ENCODE assay signal across 8 cellular contexts in genomic region chr17:996554-997344, GRCh38. TPM values are rescaled to one million over a fixed set of nuclear protein-coding genes. Genes with fewer than 3 reads are reported as not detected.
A peak's percentile ranks its signal among the peaks of the same experiment; 100 is the strongest.
DNase-seq lines count a peak whose midpoint lies in the region; ATAC-seq, FAIRE-seq and TF ChIP-seq lines count a peak whose summit lies in the region.

TSS of gene TIMM22 (plus strand) at chr17:997129. CDS start at chr17:997143, 14 bp downstream.

- H3K4me3 ChIP-seq in adrenal gland (peak within 1 kb of the TSS; percentile 48 to 97 (median 72)), heart left ventricle (peak within 1 kb of the TSS; percentile 75 to 100 (median 86)), upper lobe of right lung (peak within 1 kb of the TSS; percentile 99)

- H3K4me1 ChIP-seq in adrenal gland (replicated peaks in 1 of 2): peaks cover 10 to 34% of the 10 kb centered on the region in 2 donors
- peaks cover 6 to 48% (median 38%) of the 10 kb centered on the region in 12 donors for H3K4me1 ChIP-seq in heart left ventricle
- peaks cover 31% of the 10 kb centered on the region for H3K4me1 ChIP-seq in upper lobe of right lung

- POLR2A ChIA-PET in T-cell (lab: Charles Lee): interaction anchor here (0.6 to 0.7 kb wide), 4 partner anchors 16 to 582 kb away, joined by 3 to 4 read pairs (median 3); no protein-coding TSS in a partner anchor

- H3K36me3 ChIP-seq in adrenal gland (replicated peaks in 1 of 2): peaks cover 0 to 24% of the 10 kb centered on the region in 2 donors
- peaks cover 0 to 34% (median 25%) of the 10 kb centered on the region in 9 donors for H3K36me3 ChIP-seq in heart left ventricle
- H3K36me3 ChIP-seq in upper lobe of right lung: peaks cover 25% of the 10 kb centered on the region

- intact Hi-C loops in adrenal gland (cut with DNase I) (no loop called here), heart left ventricle (cut with DNase I) (loop anchor here in 5 of 10 donors (2.0 to 5.0 kb wide), 6 partner anchors 18 to 854 kb away; partner anchors contain the start of gene NXN (in 1 of the 5)), posterior cingulate gyrus (cut with DNase I) (loop anchor here (5.0 kb wide), 1 partner anchor 204 kb away; no protein-coding TSS in a partner anchor), upper lobe of right lung (cut with DNase I) (no loop called here)

- H3K27ac ChIP-seq in adrenal gland (peak within 1 kb of the TSS; percentile 22 to 93 (median 85)), heart left ventricle (peak within 1 kb of the TSS; percentile 78 to 99 (median 92)), upper lobe of right lung (peak within 1 kb of the TSS; percentile 92)

- peaks cover 21 to 26% (median 25%) of the 10 kb centered on the region in 3 donors for H3K4me1 Mint-ChIP-seq in T-cell

- TF ChIP-seq CTCF in adrenal gland (IDR thresholded peaks at IDR 0.05): peak; percentile 88 to 97 (median 90)
- peak; percentile 84 to 98 (median 93) for TF ChIP-seq CTCF in heart left ventricle (IDR thresholded peaks at IDR 0.05)
- TF ChIP-seq CTCF in upper lobe of right lung (IDR thresholded peaks at IDR 0.05): peak; percentile 97

- peak; percentile 87 for ATAC-seq in HG02852 (IDR thresholded peaks at IDR 0.05; ENCODE audit: unreplicated experiment)
- ATAC-seq in T-cell (replicated peaks in 1 of 4): peak; percentile 94 to 97 (median 96)
- ATAC-seq in heart left ventricle: peak; percentile 93 to 96 (median 95)
- peak; percentile 97 for ATAC-seq in upper lobe of right lung

- H3K27ac Mint-ChIP-seq in T-cell: peak within 1 kb of the TSS; percentile 97 to 99

- H3K27me3 ChIP-seq in adrenal gland: no peaks in the 10 kb centered on the region
- no peaks in the 10 kb centered on the region for H3K27me3 ChIP-seq in heart left ventricle
- H3K27me3 ChIP-seq in upper lobe of right lung: no peaks in the 10 kb centered on the region

- peak within 1 kb of the TSS; percentile 96 to 98 (median 98) for H3K4me3 Mint-ChIP-seq in T-cell

- peaks cover 22% of the 10 kb centered on the region for H3K36me3 Mint-ChIP-seq in T-cell

- no peaks in the 10 kb centered on the region for H3K27me3 Mint-ChIP-seq in T-cell

- H3K9me3 ChIP-seq in adrenal gland (replicated peaks in 1 of 3): no peaks in the 10 kb centered on the region
- peaks cover 0 to 13% (median 0%) of the 10 kb centered on the region in 12 donors for H3K9me3 ChIP-seq in heart left ventricle
- no peaks in the 10 kb centered on the region for H3K9me3 ChIP-seq in upper lobe of right lung

- peak; percentile 98 for FAIRE-seq in GM12892 (lab: Jason Lieb, UNC)

- peak; percentile 91 for TF ChIP-seq POLR2A in GM12892 (IDR thresholded peaks at IDR 0.05; ENCODE audit: low read depth, low read length)
- peak; percentile 78 to 81 for TF ChIP-seq POLR2A in adrenal gland (IDR thresholded peaks at IDR 0.05)
- TF ChIP-seq POLR2A in heart left ventricle (IDR thresholded peaks at IDR 0.05): peak; percentile 2 to 59

- CTCF ChIA-PET in T-cell (lab: Charles Lee): interaction anchor here (0.6 to 1.9 kb wide), 13 partner anchors 16 to 585 kb away, joined by 3 to 26 read pairs (median 4); partner anchors contain the start of genes GLOD4 (in 1 of the 2), MRM3 (in 1 of the 2) and NXN (in 1 of the 2)

- WGBS in adrenal gland, 4 donors: 0 to 1% (median 0%) methylated on average over 26 to 71 of the region's 71 CpGs; no CpG with 5 or more reads in 1 of the 4 donors
- 0 to 1% (median 0%) methylated on average over 29 to 71 of the region's 71 CpGs for WGBS in heart left ventricle, 4 donors

- H3K9me3 Mint-ChIP-seq in T-cell: peaks cover 0 to 8% (median 6%) of the 10 kb centered on the region in 3 donors

- peak; percentile 95 for DNase-seq in GM12892 (ENCODE audit: insufficient read length)
- peak; percentile 95 for DNase-seq in NCI-H1436 treated with DMSO at 0.1 percent for 48 hours (lab: John Stamatoyannopoulos, UW)
- DNase-seq in T-cell: peak; percentile 84 to 94 (median 90)
- DNase-seq in adrenal gland: peak; percentile 92 to 96 (median 93)
- peak; percentile 92 to 95 (median 95) for DNase-seq in heart left ventricle
- peak; percentile 87 to 98 (median 91) for DNase-seq in posterior cingulate gyrus
- DNase-seq in upper lobe of right lung: peak; percentile 96

RNA-seq across cellular contexts. Expression of gene TIMM22, which starts in this region (rescaled TPM):
- 7.4 TPM for polyA plus RNA-seq in GM12892 (2012; ENCODE audit: missing spikeins)
- total RNA-seq in T-cell: 10 to 100 TPM in 4 of 5 donors, 1 to 10 TPM in 1; 8.9 to 13.2 (median 11.4) TPM
- total RNA-seq in adrenal gland: 10 to 100 TPM; 13.7 to 49.0 (median 15.2) TPM
- 10 to 100 TPM in 1 of 3 donors, 1 to 10 TPM in 2; 7.8 to 17.8 (median 8.4) TPM for polyA plus RNA-seq in adrenal gland
- total RNA-seq in heart left ventricle: 10 to 100 TPM; 12.5 to 20.4 (median 16.5) TPM
- 10 to 100 TPM; 16.0 to 19.8 TPM for polyA plus RNA-seq in heart left ventricle
- total RNA-seq in upper lobe of right lung: 10.7 TPM

Comparison
In these comparisons a context has a peak if more than half of its experiments do, and no peak if none do; other contexts are left out.
1. Peak in every context shown above with its lines: DNase-seq, ATAC-seq, H3K4me3 ChIP-seq and H3K27ac ChIP-seq.
2. POLR2A ChIP-seq: peak in every context shown above with its lines; median percentile 91 in GM12892; 80 in adrenal gland; 30 in heart left ventricle.